ENCODE assay signal across 1 cellular context in the genomic region with DNA sequence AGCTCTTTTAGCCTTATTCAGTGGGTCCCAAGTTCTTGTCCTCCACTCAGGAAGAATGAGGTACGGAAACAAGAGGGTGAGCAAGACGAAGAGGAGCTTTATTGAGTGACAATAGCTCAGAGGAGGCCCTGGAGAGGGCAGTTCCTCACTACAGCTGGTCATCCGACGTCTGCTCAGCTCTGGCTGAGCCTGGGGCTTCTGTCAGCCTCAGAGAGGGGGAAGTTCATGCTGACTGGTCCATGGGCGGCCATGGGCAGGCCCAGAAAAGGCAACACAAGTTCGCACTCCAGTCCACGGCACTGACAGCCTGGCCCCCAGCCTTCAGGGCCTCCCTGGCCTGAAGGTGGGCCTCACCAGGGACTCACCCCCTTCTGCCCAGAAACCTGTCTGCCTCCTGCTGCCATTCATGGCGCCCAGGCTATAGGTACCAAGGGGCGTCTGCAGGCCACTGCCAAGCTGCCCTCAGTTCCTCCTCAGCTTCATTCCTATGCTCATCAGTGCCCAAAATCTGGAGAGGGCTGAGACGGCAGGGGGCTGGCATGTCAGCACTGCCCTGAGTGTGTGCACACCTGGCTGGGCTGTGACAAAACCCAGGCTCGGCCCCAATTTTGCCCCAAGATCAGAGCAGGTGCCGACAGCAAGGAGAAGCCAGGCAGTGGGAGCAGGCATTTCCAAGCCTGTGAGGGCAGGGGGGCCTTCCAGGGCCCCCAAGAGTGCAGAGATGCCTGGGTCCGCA.
TF ChIP-seq lines count a peak whose summit lies in the region.

No MANE protein-coding gene starts in this region.

TF ChIP-seq in HepG2, 621 proteins besides CTCF, POLR2A, EP300 and RAD21:
- TF ChIP-seq HMG20B (CRISPR knock-in tag; conservative IDR thresholded peaks at IDR 0.05) (no peak), SIN3A (IDR thresholded peaks at IDR 0.05; ENCODE audit: borderline replicate concordance, low read depth, low read length) (no peak), ZNF124 (CRISPR knock-in tag; IDR thresholded peaks at IDR 0.05) (no peak), ZFP36L2 (CRISPR knock-in tag; IDR thresholded peaks at IDR 0.05) (no peak), ZNF296 (CRISPR knock-in tag; conservative IDR thresholded peaks at IDR 0.05) (no peak), ZNF460 (CRISPR knock-in tag; IDR thresholded peaks at IDR 0.05; ENCODE audit: borderline replicate concordance) (no peak), AGO2 (optimal IDR thresholded peaks at IDR 0.05; ENCODE audit: low read depth, low read length) (no peak), NR2F6 (IDR thresholded peaks at IDR 0.05) (no peak), NR2F6 (CRISPR knock-in tag; IDR thresholded peaks at IDR 0.05) (no peak), KDM6A (CRISPR knock-in tag; IDR thresholded peaks at IDR 0.05; ENCODE audit: low read depth) (no peak), ZNF629 (CRISPR knock-in tag; conservative IDR thresholded peaks at IDR 0.05) (no peak), MXD4 (CRISPR knock-in tag; IDR thresholded peaks at IDR 0.05) (no peak), LCORL (IDR thresholded peaks at IDR 0.05) (no peak), LCORL (CRISPR knock-in tag; IDR thresholded peaks at IDR 0.05) (no peak), CCDC6 (CRISPR knock-in tag; IDR thresholded peaks at IDR 0.05) (no peak)
- TF ChIP-seq, protein P1, sequence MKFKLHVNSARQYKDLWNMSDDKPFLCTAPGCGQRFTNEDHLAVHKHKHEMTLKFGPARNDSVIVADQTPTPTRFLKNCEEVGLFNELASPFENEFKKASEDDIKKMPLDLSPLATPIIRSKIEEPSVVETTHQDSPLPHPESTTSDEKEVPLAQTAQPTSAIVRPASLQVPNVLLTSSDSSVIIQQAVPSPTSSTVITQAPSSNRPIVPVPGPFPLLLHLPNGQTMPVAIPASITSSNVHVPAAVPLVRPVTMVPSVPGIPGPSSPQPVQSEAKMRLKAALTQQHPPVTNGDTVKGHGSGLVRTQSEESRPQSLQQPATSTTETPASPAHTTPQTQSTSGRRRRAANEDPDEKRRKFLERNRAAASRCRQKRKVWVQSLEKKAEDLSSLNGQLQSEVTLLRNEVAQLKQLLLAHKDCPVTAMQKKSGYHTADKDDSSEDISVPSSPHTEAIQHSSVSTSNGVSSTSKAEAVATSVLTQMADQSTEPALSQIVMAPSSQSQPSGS (CRISPR knock-in tag; IDR thresholded peaks at IDR 0.05) = no peak
- TF ChIP-seq, protein P2, sequence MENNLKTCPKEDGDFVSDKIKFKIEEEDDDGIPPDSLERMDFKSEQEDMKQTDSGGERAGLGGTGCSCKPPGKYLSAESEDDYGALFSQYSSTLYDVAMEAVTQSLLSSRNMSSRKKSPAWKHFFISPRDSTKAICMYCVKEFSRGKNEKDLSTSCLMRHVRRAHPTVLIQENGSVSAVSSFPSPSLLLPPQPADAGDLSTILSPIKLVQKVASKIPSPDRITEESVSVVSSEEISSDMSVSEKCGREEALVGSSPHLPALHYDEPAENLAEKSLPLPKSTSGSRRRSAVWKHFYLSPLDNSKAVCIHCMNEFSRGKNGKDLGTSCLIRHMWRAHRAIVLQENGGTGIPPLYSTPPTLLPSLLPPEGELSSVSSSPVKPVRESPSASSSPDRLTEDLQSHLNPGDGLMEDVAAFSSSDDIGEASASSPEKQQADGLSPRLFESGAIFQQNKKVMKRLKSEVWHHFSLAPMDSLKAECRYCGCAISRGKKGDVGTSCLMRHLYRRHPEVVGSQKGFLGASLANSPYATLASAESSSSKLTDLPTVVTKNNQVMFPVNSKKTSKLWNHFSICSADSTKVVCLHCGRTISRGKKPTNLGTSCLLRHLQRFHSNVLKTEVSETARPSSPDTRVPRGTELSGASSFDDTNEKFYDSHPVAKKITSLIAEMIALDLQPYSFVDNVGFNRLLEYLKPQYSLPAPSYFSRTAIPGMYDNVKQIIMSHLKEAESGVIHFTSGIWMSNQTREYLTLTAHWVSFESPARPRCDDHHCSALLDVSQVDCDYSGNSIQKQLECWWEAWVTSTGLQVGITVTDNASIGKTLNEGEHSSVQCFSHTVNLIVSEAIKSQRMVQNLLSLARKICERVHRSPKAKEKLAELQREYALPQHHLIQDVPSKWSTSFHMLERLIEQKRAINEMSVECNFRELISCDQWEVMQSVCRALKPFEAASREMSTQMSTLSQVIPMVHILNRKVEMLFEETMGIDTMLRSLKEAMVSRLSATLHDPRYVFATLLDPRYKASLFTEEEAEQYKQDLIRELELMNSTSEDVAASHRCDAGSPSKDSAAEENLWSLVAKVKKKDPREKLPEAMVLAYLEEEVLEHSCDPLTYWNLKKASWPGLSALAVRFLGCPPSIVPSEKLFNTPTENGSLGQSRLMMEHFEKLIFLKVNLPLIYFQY (CRISPR knock-in tag; IDR thresholded peaks at IDR 0.05; ENCODE audit: borderline replicate concordance) = no peak
- TF ChIP-seq, protein P3, sequence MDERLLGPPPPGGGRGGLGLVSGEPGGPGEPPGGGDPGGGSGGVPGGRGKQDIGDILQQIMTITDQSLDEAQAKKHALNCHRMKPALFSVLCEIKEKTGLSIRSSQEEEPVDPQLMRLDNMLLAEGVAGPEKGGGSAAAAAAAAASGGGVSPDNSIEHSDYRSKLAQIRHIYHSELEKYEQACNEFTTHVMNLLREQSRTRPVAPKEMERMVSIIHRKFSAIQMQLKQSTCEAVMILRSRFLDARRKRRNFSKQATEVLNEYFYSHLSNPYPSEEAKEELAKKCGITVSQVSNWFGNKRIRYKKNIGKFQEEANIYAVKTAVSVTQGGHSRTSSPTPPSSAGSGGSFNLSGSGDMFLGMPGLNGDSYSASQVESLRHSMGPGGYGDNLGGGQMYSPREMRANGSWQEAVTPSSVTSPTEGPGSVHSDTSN (CRISPR knock-in tag; IDR thresholded peaks at IDR 0.05) = no peak
- TF ChIP-seq, protein P4, sequence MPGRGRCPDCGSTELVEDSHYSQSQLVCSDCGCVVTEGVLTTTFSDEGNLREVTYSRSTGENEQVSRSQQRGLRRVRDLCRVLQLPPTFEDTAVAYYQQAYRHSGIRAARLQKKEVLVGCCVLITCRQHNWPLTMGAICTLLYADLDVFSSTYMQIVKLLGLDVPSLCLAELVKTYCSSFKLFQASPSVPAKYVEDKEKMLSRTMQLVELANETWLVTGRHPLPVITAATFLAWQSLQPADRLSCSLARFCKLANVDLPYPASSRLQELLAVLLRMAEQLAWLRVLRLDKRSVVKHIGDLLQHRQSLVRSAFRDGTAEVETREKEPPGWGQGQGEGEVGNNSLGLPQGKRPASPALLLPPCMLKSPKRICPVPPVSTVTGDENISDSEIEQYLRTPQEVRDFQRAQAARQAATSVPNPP (CRISPR knock-in tag; IDR thresholded peaks at IDR 0.05) = no peak
- TF ChIP-seq, protein P5, sequence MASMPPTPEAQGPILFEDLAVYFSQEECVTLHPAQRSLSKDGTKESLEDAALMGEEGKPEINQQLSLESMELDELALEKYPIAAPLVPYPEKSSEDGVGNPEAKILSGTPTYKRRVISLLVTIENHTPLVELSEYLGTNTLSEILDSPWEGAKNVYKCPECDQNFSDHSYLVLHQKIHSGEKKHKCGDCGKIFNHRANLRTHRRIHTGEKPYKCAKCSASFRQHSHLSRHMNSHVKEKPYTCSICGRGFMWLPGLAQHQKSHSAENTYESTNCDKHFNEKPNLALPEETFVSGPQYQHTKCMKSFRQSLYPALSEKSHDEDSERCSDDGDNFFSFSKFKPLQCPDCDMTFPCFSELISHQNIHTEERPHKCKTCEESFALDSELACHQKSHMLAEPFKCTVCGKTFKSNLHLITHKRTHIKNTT (CRISPR knock-in tag; IDR thresholded peaks at IDR 0.05) = no peak
- TF ChIP-seq, protein P6, sequence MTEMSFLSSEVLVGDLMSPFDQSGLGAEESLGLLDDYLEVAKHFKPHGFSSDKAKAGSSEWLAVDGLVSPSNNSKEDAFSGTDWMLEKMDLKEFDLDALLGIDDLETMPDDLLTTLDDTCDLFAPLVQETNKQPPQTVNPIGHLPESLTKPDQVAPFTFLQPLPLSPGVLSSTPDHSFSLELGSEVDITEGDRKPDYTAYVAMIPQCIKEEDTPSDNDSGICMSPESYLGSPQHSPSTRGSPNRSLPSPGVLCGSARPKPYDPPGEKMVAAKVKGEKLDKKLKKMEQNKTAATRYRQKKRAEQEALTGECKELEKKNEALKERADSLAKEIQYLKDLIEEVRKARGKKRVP (CRISPR knock-in tag; IDR thresholded peaks at IDR 0.05) = no peak
- TF ChIP-seq, protein P7, sequence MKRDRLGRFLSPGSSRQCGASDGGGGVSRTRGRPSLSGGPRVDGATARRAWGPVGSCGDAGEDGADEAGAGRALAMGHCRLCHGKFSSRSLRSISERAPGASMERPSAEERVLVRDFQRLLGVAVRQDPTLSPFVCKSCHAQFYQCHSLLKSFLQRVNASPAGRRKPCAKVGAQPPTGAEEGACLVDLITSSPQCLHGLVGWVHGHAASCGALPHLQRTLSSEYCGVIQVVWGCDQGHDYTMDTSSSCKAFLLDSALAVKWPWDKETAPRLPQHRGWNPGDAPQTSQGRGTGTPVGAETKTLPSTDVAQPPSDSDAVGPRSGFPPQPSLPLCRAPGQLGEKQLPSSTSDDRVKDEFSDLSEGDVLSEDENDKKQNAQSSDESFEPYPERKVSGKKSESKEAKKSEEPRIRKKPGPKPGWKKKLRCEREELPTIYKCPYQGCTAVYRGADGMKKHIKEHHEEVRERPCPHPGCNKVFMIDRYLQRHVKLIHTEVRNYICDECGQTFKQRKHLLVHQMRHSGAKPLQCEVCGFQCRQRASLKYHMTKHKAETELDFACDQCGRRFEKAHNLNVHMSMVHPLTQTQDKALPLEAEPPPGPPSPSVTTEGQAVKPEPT (CRISPR knock-in tag; IDR thresholded peaks at IDR 0.05; ENCODE audit: low read depth) = no peak
